22 cellular contexts compared by ENCODE assay signal in the genomic region with DNA sequence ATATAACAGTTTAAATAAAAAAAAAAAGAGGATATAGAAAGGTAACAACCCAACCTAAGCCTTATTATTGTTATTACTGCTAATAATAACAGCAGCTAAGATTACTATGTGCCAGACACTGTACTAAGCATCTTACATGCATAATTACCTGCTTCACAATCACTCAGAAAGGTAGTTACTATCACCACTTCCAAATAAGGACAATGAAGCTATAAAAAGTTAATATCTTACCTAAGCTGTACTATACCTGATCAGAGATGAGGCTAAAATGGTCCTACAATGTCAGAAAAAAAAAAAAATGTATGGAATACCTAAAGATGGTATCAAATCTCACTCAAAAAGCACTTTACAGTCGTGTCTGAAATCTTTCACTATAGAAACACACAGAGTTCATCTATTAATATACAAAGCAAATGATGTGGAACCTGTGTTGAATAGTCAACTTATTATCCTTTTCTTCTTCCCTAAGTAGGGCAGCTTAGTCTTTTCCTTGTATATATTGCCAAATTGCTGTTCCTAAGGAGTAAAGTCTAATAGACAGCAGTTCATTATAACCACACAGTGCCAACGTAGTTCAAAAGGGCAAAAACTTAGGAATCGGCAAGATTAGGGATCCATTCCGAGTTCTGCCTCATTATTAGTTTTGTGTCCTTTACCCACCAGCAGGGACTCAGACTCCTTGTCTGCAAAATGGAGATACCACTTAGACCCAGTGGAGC.
"Had no signal": no experiment of that assay in that cellular context is flagged by ENCODE, and none has a peak within 500 bp of the region (broad histone marks: within the 10 kb centered on the region; RNA-seq: fewer than 3 reads in every experiment).

No MANE protein-coding gene starts in this region.

- H3K9me3 Mint-ChIP-seq: activated CD8-positive, alpha-beta T cell treated with anti-CD3 and anti-CD28 coated beads for 36 hours; dendritic cell treated with granulocyte-macrophage colony-stimulating factor and Interleukin-4, amounts not matched to agents 40 ng/mL and 50 ng/mL, for 4 days had no signal

- DNase-seq: activated CD4-positive, alpha-beta T cell treated with anti-CD3 and anti-CD28 coated beads, Interleukin-2, amount 10 ng/mL, durations not matched to agents 7 days and 5 days; activated CD4-positive, CD25-positive, alpha-beta regulatory T cell treated with anti-CD3 and anti-CD28 coated beads, Interleukin-2, amount 50 U/mL, for 72 hours; activated CD8-positive, alpha-beta memory T cell treated with anti-CD3 and anti-CD28 coated beads, Interleukin-2, amount 10 ng/mL, durations not matched to agents 7 days and 5 days; activated CD8-positive, alpha-beta T cell treated with anti-CD3 and anti-CD28 coated beads for 36 hours; activated effector memory CD4-positive, alpha-beta T cell treated with anti-CD3 and anti-CD28 coated beads, Interleukin-2, amount 50 U/mL, for 16 hours; activated naive CD4-positive, alpha-beta T cell treated with anti-CD3 and anti-CD28 coated beads, Interleukin-2, amount 50 U/mL, for 16 hours; activated T-cell treated with anti-CD3 and anti-CD28 coated beads for 4 hours; aorta; brain microvascular endothelial cell; caudate nucleus; effector CD4-positive, alpha-beta T cell; erythroblast; foreskin fibroblast; left ventricle myocardium inferior; stimulated activated CD4-positive, alpha-beta T cell treated with anti-CD3 and anti-CD28 coated beads, Interleukin-4, amount 100 ng/mL, for 1 hour; stimulated activated naive CD4-positive, alpha-beta T cell treated with Interleukin-2 at 50 U/mL for 16 hours; upper lobe of right lung had no signal

- FAIRE-seq: endometrium had no signal

- H3K4me3 ChIP-seq: left ventricle myocardium inferior, thoracic aorta, upper lobe of right lung had no signal

- H3K27me3 Mint-ChIP-seq: activated CD4-positive, alpha-beta T cell treated with anti-CD3 and anti-CD28 coated beads, Interleukin-2, amount 10 ng/mL, durations not matched to agents 7 days and 5 days; activated CD8-positive, alpha-beta memory T cell treated with anti-CD3 and anti-CD28 coated beads, Interleukin-2, amount 10 ng/mL, durations not matched to agents 7 days and 5 days; activated CD8-positive, alpha-beta T cell treated with anti-CD3 and anti-CD28 coated beads for 36 hours; dendritic cell treated with granulocyte-macrophage colony-stimulating factor and Interleukin-4, amounts not matched to agents 40 ng/mL and 50 ng/mL, for 4 days had no signal

- H3K27ac ChIP-seq: brain microvascular endothelial cell, left ventricle myocardium inferior, thoracic aorta, upper lobe of right lung had no signal

- H3K27me3 ChIP-seq: brain microvascular endothelial cell, upper lobe of right lung had no signal

- ATAC-seq: activated CD8-positive, alpha-beta memory T cell treated with anti-CD3 and anti-CD28 coated beads, Interleukin-2, amount 10 ng/mL, durations not matched to agents 7 days and 5 days; activated CD8-positive, alpha-beta T cell treated with anti-CD3 and anti-CD28 coated beads for 36 hours; sciatic nerve; upper lobe of right lung had no signal

- H3K4me1 ChIP-seq: upper lobe of right lung had no signal

- H3K9me3 ChIP-seq: thoracic aorta, upper lobe of right lung had no signal

- H3K4me3 Mint-ChIP-seq: activated CD4-positive, alpha-beta T cell treated with anti-CD3 and anti-CD28 coated beads, Interleukin-2, amount 10 ng/mL, durations not matched to agents 7 days and 5 days; activated CD8-positive, alpha-beta memory T cell treated with anti-CD3 and anti-CD28 coated beads, Interleukin-2, amount 10 ng/mL, durations not matched to agents 7 days and 5 days; activated CD8-positive, alpha-beta T cell treated with anti-CD3 and anti-CD28 coated beads for 36 hours; dendritic cell treated with granulocyte-macrophage colony-stimulating factor and Interleukin-4, amounts not matched to agents 40 ng/mL and 50 ng/mL, for 4 days; neural crest cell had no signal

- H3K36me3 ChIP-seq: brain microvascular endothelial cell, left ventricle myocardium inferior, thoracic aorta, upper lobe of right lung had no signal

- H3K27ac Mint-ChIP-seq: activated CD4-positive, alpha-beta T cell treated with anti-CD3 and anti-CD28 coated beads, Interleukin-2, amount 10 ng/mL, durations not matched to agents 7 days and 5 days; activated CD8-positive, alpha-beta memory T cell treated with anti-CD3 and anti-CD28 coated beads, Interleukin-2, amount 10 ng/mL, durations not matched to agents 7 days and 5 days; activated CD8-positive, alpha-beta T cell treated with anti-CD3 and anti-CD28 coated beads for 36 hours; dendritic cell treated with granulocyte-macrophage colony-stimulating factor and Interleukin-4, amounts not matched to agents 40 ng/mL and 50 ng/mL, for 4 days had no signal
